Comparison of ENCODE assay signal across 8 cellular contexts in genomic region chr11:57310630-57311086, GRCh38. TPM values are rescaled to one million over a fixed set of nuclear protein-coding genes. Genes with fewer than 3 reads are reported as not detected.
DNase-seq lines count a peak whose midpoint lies in the region; ATAC-seq and TF ChIP-seq lines count a peak whose summit lies in the region.

No MANE protein-coding gene starts in this region.

- peaks cover 6 to 13% (median 9%) of the 10 kb centered on the region in 4 donors for H3K4me1 Mint-ChIP-seq in CD4-positive, alpha-beta memory T cell
- H3K4me1 Mint-ChIP-seq in effector memory CD8-positive, alpha-beta T cell (ENCODE audit: low read depth in 2 of 2), result peaks cover 4 to 13% of the 10 kb centered on the region in 2 donors
- H3K4me1 Mint-ChIP-seq in nephron progenitor cell, result peaks cover 66% of the 10 kb centered on the region
- H3K4me1 Mint-ChIP-seq in stimulated activated memory B cell treated with anti-CD40 and anti-IgM and Interleukin-4, amounts not matched to agents 10 μg/mL and 1 μg/mL and 100 μg/mL, for 72 hours, result peaks cover 18% of the 10 kb centered on the region

- peaks cover 0 to 2% of the 10 kb centered on the region in 2 donors for H3K27me3 Mint-ChIP-seq in CD4-positive, alpha-beta memory T cell
- no peaks in the 10 kb centered on the region for H3K27me3 Mint-ChIP-seq in effector memory CD8-positive, alpha-beta T cell
- no peaks in the 10 kb centered on the region for H3K27me3 Mint-ChIP-seq in nephron progenitor cell (ENCODE audit: low read depth, poor library complexity)
- H3K27me3 Mint-ChIP-seq in stimulated activated memory B cell treated with anti-CD40 and anti-IgM and Interleukin-4, amounts not matched to agents 10 μg/mL and 1 μg/mL and 100 μg/mL, for 72 hours, result no peaks in the 10 kb centered on the region

- DNase-seq in CD4-positive, alpha-beta memory T cell, result no peak
- DNase-seq in NCI-H2029 treated with DMSO at 0.1 percent for 48 hours (lab: John Stamatoyannopoulos, UW) (peak; percentile 78), nephron progenitor cell (no peak), NCI-H1417 (lab: John Stamatoyannopoulos, UW) (no peak), NAMALWA (ENCODE audit: low spot score) (no peak)
- DNase-seq in effector memory CD8-positive, alpha-beta T cell, result no peak

- intact Hi-C loops in CD4-positive, alpha-beta memory T cell (cut with micrococcal nuclease), result no loop called here

- no peak for TF ChIP-seq CTCF in nephron progenitor cell (IDR thresholded peaks at IDR 0.05)

- peaks cover 4 to 11% of the 10 kb centered on the region in 2 donors for H3K36me3 Mint-ChIP-seq in CD4-positive, alpha-beta memory T cell
- H3K36me3 Mint-ChIP-seq in effector memory CD8-positive, alpha-beta T cell (ENCODE audit: insufficient read depth), result peaks cover 3% of the 10 kb centered on the region
- peaks cover 47% of the 10 kb centered on the region for H3K36me3 Mint-ChIP-seq in nephron progenitor cell (ENCODE audit: low read depth)
- H3K36me3 Mint-ChIP-seq in stimulated activated memory B cell treated with anti-CD40 and anti-IgM and Interleukin-4, amounts not matched to agents 10 μg/mL and 1 μg/mL and 100 μg/mL, for 72 hours, result peaks cover 23% of the 10 kb centered on the region

- no peak overlapping the region for H3K27ac ChIP-seq in CD4-positive, alpha-beta memory T cell (ENCODE audit: low read depth, low read length)

- H3K27me3 ChIP-seq in CD4-positive, alpha-beta memory T cell (ENCODE audit: insufficient read depth, low read length), result no peaks in the 10 kb centered on the region

- no peak overlapping the region for H3K4me3 ChIP-seq in CD4-positive, alpha-beta memory T cell (ENCODE audit: low read length in 2 of 2)

- H3K9me3 ChIP-seq in CD4-positive, alpha-beta memory T cell (ENCODE audit: control insufficient read depth in 1 of 2, low read length in 2 of 2), result no peaks in the 10 kb centered on the region

- ATAC-seq in effector memory CD8-positive, alpha-beta T cell (replicated peaks), result no peak
- no peak for ATAC-seq in stimulated activated memory B cell treated with anti-CD40 and anti-IgM and Interleukin-4, amounts not matched to agents 10 μg/mL and 1 μg/mL and 100 μg/mL, for 72 hours
- ATAC-seq in HG03571 (IDR thresholded peaks at IDR 0.05; ENCODE audit: unreplicated experiment), result no peak

- CTCF ChIA-PET in CD4-positive, alpha-beta memory T cell (lab: Charles Lee; ENCODE audit: partially characterized antibody), result no interaction called here

- no peaks in the 10 kb centered on the region for H3K36me3 ChIP-seq in CD4-positive, alpha-beta memory T cell (ENCODE audit: insufficient read depth, low read length)

- peak overlapping the region in 2 of 7 donors; percentile 60 to 69 for H3K27ac Mint-ChIP-seq in CD4-positive, alpha-beta memory T cell
- peak overlapping the region in 1 of 2 donors; percentile 30 for H3K27ac Mint-ChIP-seq in effector memory CD8-positive, alpha-beta T cell
- no peak overlapping the region for H3K27ac Mint-ChIP-seq in nephron progenitor cell
- no peak overlapping the region for H3K27ac Mint-ChIP-seq in stimulated activated memory B cell treated with anti-CD40 and anti-IgM and Interleukin-4, amounts not matched to agents 10 μg/mL and 1 μg/mL and 100 μg/mL, for 72 hours

- peak overlapping the region in 5 of 8 donors; percentile 34 to 72 (median 35) for H3K4me3 Mint-ChIP-seq in CD4-positive, alpha-beta memory T cell
- peak overlapping the region; percentile 44 to 51 for H3K4me3 Mint-ChIP-seq in effector memory CD8-positive, alpha-beta T cell
- peak overlapping the region; percentile 62 for H3K4me3 Mint-ChIP-seq in nephron progenitor cell
- H3K4me3 Mint-ChIP-seq in stimulated activated memory B cell treated with anti-CD40 and anti-IgM and Interleukin-4, amounts not matched to agents 10 μg/mL and 1 μg/mL and 100 μg/mL, for 72 hours, result no peak overlapping the region

- peaks cover 17% of the 10 kb centered on the region for H3K4me1 ChIP-seq in CD4-positive, alpha-beta memory T cell (ENCODE audit: insufficient read depth, low read length)

- H3K9me3 Mint-ChIP-seq in CD4-positive, alpha-beta memory T cell, result no peaks in the 10 kb centered on the region
- no peaks in the 10 kb centered on the region for H3K9me3 Mint-ChIP-seq in effector memory CD8-positive, alpha-beta T cell
- H3K9me3 Mint-ChIP-seq in nephron progenitor cell, result no peaks in the 10 kb centered on the region
- no peaks in the 10 kb centered on the region for H3K9me3 Mint-ChIP-seq in stimulated activated memory B cell treated with anti-CD40 and anti-IgM and Interleukin-4, amounts not matched to agents 10 μg/mL and 1 μg/mL and 100 μg/mL, for 72 hours

- POLR2A ChIA-PET in CD4-positive, alpha-beta memory T cell (lab: Charles Lee; ENCODE audit: partially characterized antibody), result interaction anchor here (1.2 kb wide), 1 partner anchor 357 kb away, joined by 3 read pairs; no protein-coding TSS in a partner anchor

RNA-seq across cellular contexts. Expression of gene TNKS1BP1, which starts 14.1 kb away (rescaled TPM):
- total RNA-seq in CD4-positive, alpha-beta memory T cell, result 10 to 100 TPM; 17.2 to 23.7 TPM
- 1 to 10 TPM in 1 of 2 donors, under 1 TPM in 1; 0.52 to 4.7 TPM for polyA plus RNA-seq in CD4-positive, alpha-beta memory T cell

RNA-seq across cellular contexts. Expression of gene SSRP1, which starts 25.0 kb away (rescaled TPM):
- 10 to 100 TPM; 69.0 to 74.3 TPM for total RNA-seq in CD4-positive, alpha-beta memory T cell
- polyA plus RNA-seq in CD4-positive, alpha-beta memory T cell, result 10 to 100 TPM; 19.6 to 42.2 TPM

RNA-seq across cellular contexts. Expression of gene P2RX3, which starts 27.5 kb away (rescaled TPM):
- total RNA-seq in CD4-positive, alpha-beta memory T cell, result not detected
- not detected for polyA plus RNA-seq in CD4-positive, alpha-beta memory T cell
